8 cellular contexts compared by ENCODE assay signal in genomic region chr2:113756088-113757058, GRCh38. TPM values are rescaled to one million over a fixed set of nuclear protein-coding genes. Genes with fewer than 3 reads are reported as not detected.
DNase-seq lines count a peak whose midpoint lies in the region; ATAC-seq, FAIRE-seq and TF ChIP-seq lines count a peak whose summit lies in the region.

Gene SLC35F5 (minus strand): TSS chr2:113756642. CDS start chr2:113756409, 233 bp downstream.

- peak within 1 kb of the TSS; percentile 96 for H4K91ac ChIP-seq in H1 (replicated peaks; ENCODE audit: insufficient read length, low read length)

- in situ Hi-C loops in Caki2 (cut with HindIII; ENCODE audit: low pct_unique_long_range_greater_than_20kb, low sequenced_read_pairs): no loop called here

- peak within 1 kb of the TSS; percentile 93 for H2BK5ac ChIP-seq in H1 (ENCODE audit: low read depth, low read length)

- no peak within 1 kb of the TSS for H3K23ac ChIP-seq in H1 (ENCODE audit: insufficient read length)

- H3K79me1 ChIP-seq in H1 (ENCODE audit: low read depth, low read length): no peaks in the 10 kb centered on the region

- H3K27me3 ChIP-seq in HUES48 (ENCODE audit: control insufficient read depth, insufficient read depth, low read length) (no peaks in the 10 kb centered on the region), NT2/D1 (ENCODE audit: insufficient read depth, insufficient read length) (no peaks in the 10 kb centered on the region), H1 (replicated peaks in 1 of 4; ENCODE audit: control insufficient read depth in 3 of 4, extremely low read depth in 1 of 4, insufficient read depth in 3 of 4, low read length in 3 of 4) (no peaks in the 10 kb centered on the region)

- peak within 1 kb of the TSS; percentile 99 for H4K8ac ChIP-seq in H1 (ENCODE audit: extremely low read depth, insufficient read depth, low read length)

- H3K4me3 ChIP-seq in HUES48 (ENCODE audit: low read depth, low read length) (peak within 1 kb of the TSS; percentile 83), NT2/D1 (ENCODE audit: insufficient read length, low read depth) (peak within 1 kb of the TSS; percentile 96), H1 (ENCODE audit: extremely low read depth in 1 of 4, insufficient read depth in 2 of 4, low read depth in 3 of 4, low read length in 4 of 4) (peak within 1 kb of the TSS; percentile 75 to 94 (median 90))

- H3K14ac ChIP-seq in H1 (ENCODE audit: insufficient read length): no peak within 1 kb of the TSS

- no peak within 1 kb of the TSS for H2BK20ac ChIP-seq in H1 (ENCODE audit: low read length)

- CTCF ChIA-PET in activated CD8-positive, alpha-beta memory T cell treated with anti-CD3 and anti-CD28 coated beads, Interleukin-2, amount 10 ng/mL, durations not matched to agents 7 days and 5 days (lab: Charles Lee): interaction anchor here (0.6 to 2.3 kb wide), 13 partner anchors 12 to 1160 kb away, joined by 3 to 10 read pairs (median 4); partner anchors contain the start of gene ACTR3
- CTCF ChIA-PET in H1 (lab: Charles Lee; ENCODE audit: partially characterized antibody): interaction anchor here (0.5 to 1.9 kb wide), 5 partner anchors 10 to 223 kb away, joined by 3 to 5 read pairs (median 3); no protein-coding TSS in a partner anchor

- H3K4me1 ChIP-seq in HUES48 (ENCODE audit: control insufficient read depth, insufficient read depth, low read length): 0 out of 2 replicates have a peak, but pooled peaks cover 4% of the 10 kb centered on the region
- no peaks in the 10 kb centered on the region for H3K4me1 ChIP-seq in NT2/D1 (ENCODE audit: insufficient read depth, insufficient read length)
- no peaks in the 10 kb centered on the region; a peak in 2 of 7 replicates for H3K4me1 ChIP-seq in H1 (replicated peaks in 1 of 4; ENCODE audit: control insufficient read depth in 3 of 4, insufficient read depth in 4 of 4, low read length in 3 of 4)

- peaks cover 28% of the 10 kb centered on the region for H3K4me1 Mint-ChIP-seq in activated CD8-positive, alpha-beta memory T cell treated with anti-CD3 and anti-CD28 coated beads, Interleukin-2, amount 10 ng/mL, durations not matched to agents 7 days and 5 days

- TF ChIP-seq POLR2A in H1 (IDR thresholded peaks at IDR 0.05; ENCODE audit: control extremely low read depth in 1 of 2, low read depth in 2 of 2, low read length in 2 of 2): peak; percentile 76 to 92

- FAIRE-seq in H1 (lab: Jason Lieb, UNC): no peak

- peaks cover 13% of the 10 kb centered on the region for H3K36me3 Mint-ChIP-seq in activated CD8-positive, alpha-beta memory T cell treated with anti-CD3 and anti-CD28 coated beads, Interleukin-2, amount 10 ng/mL, durations not matched to agents 7 days and 5 days

- no peak for TF ChIP-seq CTCF in H1 (IDR thresholded peaks at IDR 0.05; ENCODE audit: control extremely low read depth in 1 of 3, insufficient read depth in 1 of 3, low read depth in 1 of 3, low read length in 3 of 3)

- H2AFZ ChIP-seq in H1 (ENCODE audit: low read length): peak within 1 kb of the TSS; percentile 82

- peaks cover 11% of the 10 kb centered on the region for H3K23me2 ChIP-seq in H1 (ENCODE audit: low read depth, low read length)

- POLR2A ChIA-PET in H1 (lab: Charles Lee; ENCODE audit: partially characterized antibody): interaction anchor here (0.7 to 1.8 kb wide), 10 partner anchors 9 to 141 kb away, joined by 3 to 24 read pairs (median 4); partner anchors contain the start of gene ACTR3

- H3K4ac ChIP-seq in H1 (replicated peaks; ENCODE audit: insufficient read length, low read depth, low read length): peak within 1 kb of the TSS; percentile 96

- peaks cover 8% of the 10 kb centered on the region for H3K36me3 ChIP-seq in HUES48 (ENCODE audit: control insufficient read depth, insufficient read depth, low read length)
- peaks cover 24% of the 10 kb centered on the region for H3K36me3 ChIP-seq in NT2/D1 (ENCODE audit: insufficient read depth, insufficient read length, low read length)
- H3K36me3 ChIP-seq in H1 (ENCODE audit: control insufficient read depth in 2 of 4, insufficient read depth in 4 of 4, low read length in 3 of 4): peaks cover 0 to 5% (median 0%) of the 10 kb centered on the region in 4 experiments; a peak in 1 of 8 replicates

- H3K18ac ChIP-seq in H1 (ENCODE audit: extremely low read depth, low read length): peak within 1 kb of the TSS; percentile 95

- H3K27ac Mint-ChIP-seq in activated CD8-positive, alpha-beta memory T cell treated with anti-CD3 and anti-CD28 coated beads, Interleukin-2, amount 10 ng/mL, durations not matched to agents 7 days and 5 days: peak within 1 kb of the TSS; percentile 100

- WGBS in H1 (ENCODE audit: extremely low coverage in 1 of 2, insufficient coverage in 1 of 2, insufficient read length in 1 of 2, insufficient replicate concordance in 2 of 2, low coverage in 1 of 2, low lambda C conversion rate in 2 of 2, missing lambda C conversion rate in 1 of 2), 2 experiments: 1% methylated on average over 62 of the region's 99 CpGs; no CpG with 5 or more reads in 1 of the 2 experiments

- no peak within 1 kb of the TSS for H2AK5ac ChIP-seq in H1 (ENCODE audit: low read depth, low read length)

- H3K56ac ChIP-seq in H1 (replicated peaks; ENCODE audit: insufficient read length, low read depth, low read length): peak within 1 kb of the TSS; percentile 90

- peak within 1 kb of the TSS; percentile 81 to 90 for H3K4me2 ChIP-seq in H1 (ENCODE audit: insufficient read depth in 1 of 2, low read depth in 2 of 2, low read length in 2 of 2)

- peak within 1 kb of the TSS; percentile 95 for H4K5ac ChIP-seq in H1 (ENCODE audit: insufficient read length, low read depth, low read length)

- H3K9me3 ChIP-seq in HUES48 (ENCODE audit: control insufficient read depth, insufficient read depth, low read length) (no peaks in the 10 kb centered on the region), NT2/D1 (ENCODE audit: insufficient read depth, low read length) (no peaks in the 10 kb centered on the region), H1 (ENCODE audit: insufficient read depth in 2 of 2, low read depth in 1 of 2, low read length in 1 of 2) (no peaks in the 10 kb centered on the region)

- peaks cover 0 to 7% of the 10 kb centered on the region in 2 experiments for H4K20me1 ChIP-seq in H1 (replicated peaks in 1 of 2; ENCODE audit: control insufficient read depth in 1 of 2, insufficient read depth in 2 of 2, low read length in 2 of 2)

- H3K27ac ChIP-seq in HUES48 (ENCODE audit: low read depth, low read length): peak within 1 kb of the TSS; percentile 86
- peak within 1 kb of the TSS; percentile 85 for H3K27ac ChIP-seq in H1 (ENCODE audit: low read depth, low read length)

- no peak for TF ChIP-seq EP300 in H1 (IDR thresholded peaks at IDR 0.05; ENCODE audit: borderline replicate concordance in 1 of 2, low read depth in 2 of 2, low read length in 2 of 2)

- peak within 1 kb of the TSS; percentile 90 for H3K4me3 Mint-ChIP-seq in activated CD8-positive, alpha-beta memory T cell treated with anti-CD3 and anti-CD28 coated beads, Interleukin-2, amount 10 ng/mL, durations not matched to agents 7 days and 5 days

- no peak within 1 kb of the TSS for H2BK120ac ChIP-seq in H1 (replicated peaks; ENCODE audit: low read depth, low read length)

- no peaks in the 10 kb centered on the region for H3K9me3 Mint-ChIP-seq in activated CD8-positive, alpha-beta memory T cell treated with anti-CD3 and anti-CD28 coated beads, Interleukin-2, amount 10 ng/mL, durations not matched to agents 7 days and 5 days (ENCODE audit: low read depth)

- no peak for TF ChIP-seq RAD21 in H1 (IDR thresholded peaks at IDR 0.05 in 1 of 2, conservative IDR thresholded peaks at IDR 0.05 in 1 of 2; ENCODE audit: low read depth in 2 of 2, low read length in 2 of 2)

- peak within 1 kb of the TSS; percentile 88; the same call in 1 of the 2 replicates for H2BK15ac ChIP-seq in H1 (ENCODE audit: low read length)

- peaks cover 4 to 17% of the 10 kb centered on the region in 2 experiments; a peak in 2 of 4 replicates for H3K79me2 ChIP-seq in H1 (ENCODE audit: control insufficient read depth in 1 of 2, insufficient read depth in 2 of 2, low read length in 2 of 2)

- ATAC-seq in GM21423 (IDR thresholded peaks at IDR 0.05; ENCODE audit: unreplicated experiment): peak; percentile 89
- ATAC-seq in activated CD8-positive, alpha-beta memory T cell treated with anti-CD3 and anti-CD28 coated beads, Interleukin-2, amount 10 ng/mL, durations not matched to agents 7 days and 5 days: peak; percentile 90

- H2BK12ac ChIP-seq in H1 (ENCODE audit: low read depth, low read length): peak within 1 kb of the TSS; percentile 94; the same call in 1 of the 2 replicates

- no peaks in the 10 kb centered on the region for H3K27me3 Mint-ChIP-seq in activated CD8-positive, alpha-beta memory T cell treated with anti-CD3 and anti-CD28 coated beads, Interleukin-2, amount 10 ng/mL, durations not matched to agents 7 days and 5 days

- DNase-seq in Caki2 (ENCODE audit: low read depth): peak; percentile 90
- DNase-seq in NT2/D1 (ENCODE audit: low read depth, low spot score): peak; percentile 78
- peak; percentile 93 for DNase-seq in activated CD8-positive, alpha-beta memory T cell treated with anti-CD3 and anti-CD28 coated beads, Interleukin-2, amount 10 ng/mL, durations not matched to agents 7 days and 5 days
- DNase-seq in H1 (ENCODE audit: low read depth in 1 of 2, low spot score in 2 of 2): peak; percentile 47 to 97
- peak; percentile 96 for DNase-seq in mesenteric fat pad (ENCODE audit: low spot score)
- DNase-seq in stimulated activated CD8-positive, alpha-beta memory T cell treated with anti-CD3 and anti-CD28 coated beads, Interleukin-15, amount 100 ng/mL, for 1 hour (ENCODE audit: low read depth): peak; percentile 85

- peak within 1 kb of the TSS; percentile 92 for H3K9ac ChIP-seq in HUES48 (ENCODE audit: low read depth, low read length)
- peak within 1 kb of the TSS; percentile 98 for H3K9ac ChIP-seq in NT2/D1 (ENCODE audit: insufficient read length, low read depth)
- H3K9ac ChIP-seq in H1 (replicated peaks in 1 of 4; ENCODE audit: extremely low read depth in 1 of 4, low read depth in 3 of 4, low read length in 3 of 4): peak within 1 kb of the TSS; percentile 72 to 95 (median 92)

TF ChIP-seq in H1, 55 proteins besides CTCF, POLR2A, EP300 and RAD21 (continues in another document):
- TF ChIP-seq TEAD4 (IDR thresholded peaks at IDR 0.05; ENCODE audit: low read depth, low read length): no peak
- no peak for TF ChIP-seq NRF1 (IDR thresholded peaks at IDR 0.05; ENCODE audit: low read depth, low read length)

RNA-seq across cellular contexts. Expression of gene SLC35F5, which starts in this region (rescaled TPM):
- total RNA-seq in Caki2 (2014; rRNA removed; shearing (Covaris generic); ENCODE audit: low replicate concordance): 126 and 156 TPM in 2 replicates
- total RNA-seq in activated CD8-positive, alpha-beta memory T cell treated with anti-CD3 and anti-CD28 coated beads, Interleukin-2, amount 10 ng/mL, durations not matched to agents 7 days and 5 days: 10 to 100 TPM; 21.6 to 26.5 TPM
- 22.2 and 24.1 TPM in 2 replicates for total RNA-seq in H1 (2021; fragmentation: NEBNext Ultra II Directional; extraction: Animal tissue kit (Norgen Biotek cat#: 25700))
- 6.6 and 11.8 TPM in 2 replicates for polyA plus RNA-seq in H1 (2011; rRNA removed)
- 12.9 TPM for polyA plus RNA-seq in H1 (2011; cell fraction: cytosol; rRNA removed)
- 12.2 TPM for polyA plus RNA-seq in H1 (2011; cell fraction: nucleus; rRNA removed)
- 6.5 to 13.5 TPM (median 9.2 TPM) in 4 replicates for polyA plus RNA-seq in H1 (2012, experiment 1 of 2)
- polyA plus RNA-seq in H1 (2012, experiment 2 of 2): 2.6 TPM
- 14.4 TPM for polyA plus RNA-seq in H1 (2013, experiment 1 of 2)
- 18.5 TPM for polyA plus RNA-seq in H1 (2013, experiment 2 of 2)
- polyA minus RNA-seq in H1 (2011; rRNA and poly(A)+ RNA removed): 25.0 and 46.4 TPM in 2 replicates
- 15.6 TPM for polyA minus RNA-seq in H1 (2011; cell fraction: cytosol; rRNA and poly(A)+ RNA removed)
- polyA minus RNA-seq in H1 (2011; cell fraction: nucleus; rRNA and poly(A)+ RNA removed): 53.7 TPM
- 61.6 TPM for total RNA-seq in mesenteric fat pad

Comparison
In these comparisons a context has a peak if more than half of its experiments do, and no peak if none do; other contexts are left out.
1. Peak in every context shown above with its lines: DNase-seq, ATAC-seq, H3K4me3 ChIP-seq and H3K27ac ChIP-seq.